Comparison of ENCODE assay signal across 11 cellular contexts in the genomic region with DNA sequence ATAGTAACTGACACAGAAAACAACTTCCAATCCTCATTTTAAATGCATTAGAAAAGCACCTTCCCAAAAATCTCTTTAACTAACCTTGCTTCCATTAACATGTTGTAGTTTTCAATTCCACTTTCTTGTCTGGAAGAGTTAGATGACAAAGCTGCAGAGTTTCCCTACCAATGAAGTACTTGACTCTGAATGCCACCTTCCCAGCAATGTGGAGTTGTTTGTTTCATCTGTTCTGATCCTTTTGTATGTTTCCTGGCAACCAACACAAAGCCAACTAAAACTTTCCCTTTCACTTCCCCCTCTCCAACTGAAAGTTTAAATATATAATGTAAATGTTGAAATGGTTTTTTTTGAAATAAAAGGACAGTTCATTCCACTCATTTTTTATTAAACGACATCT. TPM values are rescaled to one million over a fixed set of nuclear protein-coding genes. Genes with fewer than 3 reads are reported as not detected.
A peak's percentile ranks its signal among the peaks of the same experiment; 100 is the strongest.
DNase-seq lines count a peak whose midpoint lies in the region; ATAC-seq, FAIRE-seq and TF ChIP-seq lines count a peak whose summit lies in the region.
"Had no signal": no experiment of that assay in that cellular context is flagged by ENCODE, and none has a peak within 500 bp of the region (broad histone marks: within the 10 kb centered on the region; RNA-seq: fewer than 3 reads in every experiment).

TSS of gene WDR49 (minus strand) at position 193 of the 400 bp plus-strand sequence. CDS start 517 bp downstream, outside the sequence.

- H3K4me1 ChIP-seq in HUES48 (ENCODE audit: control insufficient read depth, insufficient read depth, low read length) (peaks cover 42% of the 10 kb centered on the region), mononuclear cell (ENCODE audit: insufficient read depth, low read length) (peaks cover 29% of the 10 kb centered on the region), kidney (ENCODE audit: control insufficient read depth in 1 of 2, insufficient read depth in 1 of 2, low read depth in 1 of 2, low read length in 2 of 2) (no peaks in the 10 kb centered on the region)

- peak within 1 kb of the TSS; percentile 52 to 88 (median 73) for H3K4me3 Mint-ChIP-seq in brain
- H3K4me3 Mint-ChIP-seq in activated CD8-positive, alpha-beta T cell treated with anti-CD3 and anti-CD28 coated beads, Interleukin-2, amount 10 ng/mL, durations not matched to agents 7 days and 5 days: no peak within 1 kb of the TSS

- H3K27me3 Mint-ChIP-seq in brain: peaks cover 4% of the 10 kb centered on the region
- H3K27me3 Mint-ChIP-seq in activated CD8-positive, alpha-beta T cell treated with anti-CD3 and anti-CD28 coated beads, Interleukin-2, amount 10 ng/mL, durations not matched to agents 7 days and 5 days (ENCODE audit: low read depth): no peaks in the 10 kb centered on the region

- H3K9me3 ChIP-seq in HUES48 (ENCODE audit: control insufficient read depth, insufficient read depth, low read length): no peaks in the 10 kb centered on the region
- no peaks in the 10 kb centered on the region for H3K9me3 ChIP-seq in mononuclear cell (ENCODE audit: low read depth, low read length)
- no peaks in the 10 kb centered on the region for H3K9me3 ChIP-seq in kidney (ENCODE audit: control insufficient read depth in 1 of 2, low read length in 2 of 2)

- H3K27ac ChIP-seq in HUES48 (ENCODE audit: low read depth, low read length): peak within 1 kb of the TSS; percentile 90
- no peak within 1 kb of the TSS for H3K27ac ChIP-seq in kidney (ENCODE audit: low read depth in 2 of 2, low read length in 2 of 2)

- peak; percentile 61 for ATAC-seq in GM18868 (IDR thresholded peaks at IDR 0.05; ENCODE audit: unreplicated experiment)
- no peak for ATAC-seq in activated CD8-positive, alpha-beta T cell treated with anti-CD3 and anti-CD28 coated beads, Interleukin-2, amount 10 ng/mL, durations not matched to agents 7 days and 5 days
- no peak for ATAC-seq in GM18519 (IDR thresholded peaks at IDR 0.05; ENCODE audit: low FRiP score, unreplicated experiment)

- H3K36me3 Mint-ChIP-seq in brain: no peaks in the 10 kb centered on the region
- no peaks in the 10 kb centered on the region for H3K36me3 Mint-ChIP-seq in activated CD8-positive, alpha-beta T cell treated with anti-CD3 and anti-CD28 coated beads, Interleukin-2, amount 10 ng/mL, durations not matched to agents 7 days and 5 days (ENCODE audit: low read depth)

- peak within 1 kb of the TSS; percentile 33; the same call in 1 of the 2 replicates for H3K4me3 ChIP-seq in HUES48 (ENCODE audit: low read depth, low read length)
- peak within 1 kb of the TSS; percentile 0 for H3K4me3 ChIP-seq in mononuclear cell (ENCODE audit: low read length)
- no peak within 1 kb of the TSS for H3K4me3 ChIP-seq in kidney (ENCODE audit: low read length in 2 of 2)

- CTCF ChIA-PET in activated CD8-positive, alpha-beta T cell treated with anti-CD3 and anti-CD28 coated beads, Interleukin-2, amount 10 ng/mL, durations not matched to agents 7 days and 5 days (lab: Charles Lee): no interaction called here

- H3K9me3 Mint-ChIP-seq in brain: peaks cover 0 to 2% (median 0%) of the 10 kb centered on the region in 5 experiments
- no peaks in the 10 kb centered on the region for H3K9me3 Mint-ChIP-seq in activated CD8-positive, alpha-beta T cell treated with anti-CD3 and anti-CD28 coated beads, Interleukin-2, amount 10 ng/mL, durations not matched to agents 7 days and 5 days (ENCODE audit: insufficient read depth)

- no peak for FAIRE-seq in kidney (lab: Jason Lieb, UNC)

- H3K9ac ChIP-seq in HUES48 (ENCODE audit: low read depth, low read length) (peak within 1 kb of the TSS; percentile 52), kidney (ENCODE audit: low read length in 2 of 2) (no peak within 1 kb of the TSS)

- TF ChIP-seq CTCF in brain (conservative IDR thresholded peaks at IDR 0.05): no peak
- TF ChIP-seq CTCF in kidney (IDR thresholded peaks at IDR 0.05; ENCODE audit: borderline replicate concordance, extremely low read depth, insufficient read depth): no peak

- DNase-seq in GM19240 (ENCODE audit: insufficient read length, low spot score) (no peak), kidney (no peak)
- DNase-seq in activated CD8-positive, alpha-beta T cell treated with anti-CD3 and anti-CD28 coated beads, Interleukin-2, amount 10 ng/mL, durations not matched to agents 7 days and 5 days: no peak
- DNase-seq: activated CD4-positive, alpha-beta T cell treated with anti-CD3 and anti-CD28 coated beads, Interleukin-2, amount 50 U/mL, for 48 hours; effector CD4-positive, alpha-beta T cell; NCI-H187 treated with DMSO at 0.1 percent for 48 hours had no signal

- peak within 1 kb of the TSS; percentile 42 to 95 (median 89) for H3K27ac Mint-ChIP-seq in brain
- H3K27ac Mint-ChIP-seq in activated CD8-positive, alpha-beta T cell treated with anti-CD3 and anti-CD28 coated beads, Interleukin-2, amount 10 ng/mL, durations not matched to agents 7 days and 5 days: no peak within 1 kb of the TSS

- intact Hi-C loops in kidney (cut with DNase I): no loop called here

- no peaks in the 10 kb centered on the region for H3K27me3 ChIP-seq in HUES48 (ENCODE audit: control insufficient read depth, insufficient read depth, low read length)
- no peaks in the 10 kb centered on the region for H3K27me3 ChIP-seq in mononuclear cell (ENCODE audit: insufficient read depth, low read length)

- POLR2A ChIA-PET in activated CD8-positive, alpha-beta T cell treated with anti-CD3 and anti-CD28 coated beads, Interleukin-2, amount 10 ng/mL, durations not matched to agents 7 days and 5 days (lab: Charles Lee): no interaction called here

- H3K4me1 Mint-ChIP-seq in brain: peaks cover 34% of the 10 kb centered on the region
- peaks cover 4% of the 10 kb centered on the region for H3K4me1 Mint-ChIP-seq in activated CD8-positive, alpha-beta T cell treated with anti-CD3 and anti-CD28 coated beads, Interleukin-2, amount 10 ng/mL, durations not matched to agents 7 days and 5 days (ENCODE audit: low read depth)

- H3K36me3 ChIP-seq in HUES48 (ENCODE audit: control insufficient read depth, insufficient read depth, low read length) (no peaks in the 10 kb centered on the region), kidney (ENCODE audit: control insufficient read depth in 1 of 2, insufficient read depth in 2 of 2, low read length in 2 of 2) (no peaks in the 10 kb centered on the region)

RNA-seq across cellular contexts. Expression of gene WDR49, which starts in this region (rescaled TPM):
- polyA plus RNA-seq in brain (ENCODE audit: insufficient read depth, low read depth, low replicate concordance) (0.15 TPM), kidney (ENCODE audit: insufficient read depth, low read depth, low replicate concordance) (0.43 TPM)
- total RNA-seq in mononuclear cell (4.8 TPM), kidney (1.0 TPM)
- total RNA-seq in activated CD8-positive, alpha-beta T cell treated with anti-CD3 and anti-CD28 coated beads, Interleukin-2, amount 10 ng/mL, durations not matched to agents 7 days and 5 days: not detected

Comparison
In these comparisons a context has a peak if more than half of its experiments do, and no peak if none do; other contexts are left out.
1. H3K4me3 ChIP-seq: peak in HUES48 (single experiment) and mononuclear cell (single experiment); none in kidney (0 of 2).